In genomic region chr11:65630215-65630614, GRCh38 we compare ENCODE assay signal across 27 cellular contexts. TPM values are rescaled to one million over a fixed set of nuclear protein-coding genes. Genes with fewer than 3 reads are reported as not detected.
"Had no signal": no experiment of that assay in that cellular context is flagged by ENCODE, and none has a peak within 500 bp of the region (broad histone marks: within the 10 kb centered on the region; RNA-seq: fewer than 3 reads in every experiment).

No MANE protein-coding gene starts in this region.

- H3K27ac ChIP-seq: ascending aorta, body of pancreas, KMS-11, VCaP had no signal

- H3K4me1 ChIP-seq: ascending aorta, body of pancreas had no signal

- H3K9me3 Mint-ChIP-seq: activated CD4-positive, alpha-beta memory T cell treated with anti-CD3 and anti-CD28 coated beads, Interleukin-2, amount 10 ng/mL, durations not matched to agents 7 days and 5 days; activated CD4-positive, alpha-beta T cell treated with anti-CD3 and anti-CD28 coated beads, Interleukin-2, amount 10 ng/mL, durations not matched to agents 7 days and 5 days; activated T-cell treated with anti-CD3 and anti-CD28 coated beads, Interleukin-2, amount 50 U/mL, for 72 hours; activated T-helper 2 cell treated with anti-CD3 and anti-CD28 coated beads, Interferon-gamma antibody, Interleukin-2, Interleukin-4, amounts not matched to agents 10 μg/mL and 5 μg/mL and 100 μg/mL, durations not matched to agents 14 hours and 24 hours and 36 hours had no signal

- DNase-seq: activated CD4-positive, alpha-beta memory T cell treated with anti-CD3 and anti-CD28 coated beads, Interleukin-2, amount 10 ng/mL, durations not matched to agents 7 days and 5 days; activated CD4-positive, alpha-beta T cell treated with anti-CD3 and anti-CD28 coated beads, Interleukin-2, amount 10 ng/mL, durations not matched to agents 7 days and 5 days; activated CD4-positive, CD25-positive, alpha-beta regulatory T cell; activated gamma-delta T cell treated with Interleukin-2 at 50 U/mL for 16 hours; activated naive CD4-positive, alpha-beta T cell treated with anti-CD3 and anti-CD28 coated beads, Interleukin-2, amount 50 U/mL, for 16 hours; activated T-cell treated with anti-CD3 and anti-CD28 coated beads for 4 hours; activated T-cell treated with anti-CD3 and anti-CD28 coated beads, Interleukin-2, amount 50 U/mL, for 72 hours; amniotic stem cell; body of pancreas; NCI-H1092; NCI-H1417; NCI-H1930; NCI-H2171; NCI-H2227 treated with DMSO at 0.1 percent for 48 hours; NCI-H526 treated with DMSO at 0.1 percent for 48 hours; NK-92 treated with Interleukin-12 subunit alpha and Interleukin-12 subunit beta, amount 100 ng/mL, for 24 hours; OCI-M1; SHP77 treated with DMSO at 0.1 percent for 48 hours; T-helper 17 cell had no signal

- H3K9me3 ChIP-seq: ascending aorta, body of pancreas had no signal

- H3K4me3 Mint-ChIP-seq: activated CD4-positive, alpha-beta memory T cell treated with anti-CD3 and anti-CD28 coated beads, Interleukin-2, amount 10 ng/mL, durations not matched to agents 7 days and 5 days; activated CD4-positive, alpha-beta T cell treated with anti-CD3 and anti-CD28 coated beads, Interleukin-2, amount 10 ng/mL, durations not matched to agents 7 days and 5 days; activated T-cell treated with anti-CD3 and anti-CD28 coated beads, Interleukin-2, amount 50 U/mL, for 72 hours; T-helper 17 cell had no signal

- ATAC-seq: activated T-cell treated with anti-CD3 and anti-CD28 coated beads, Interleukin-2, amount 50 U/mL, for 72 hours; body of pancreas; Panc1; T-helper 17 cell had no signal

- H3K27me3 Mint-ChIP-seq: activated CD4-positive, alpha-beta memory T cell treated with anti-CD3 and anti-CD28 coated beads, Interleukin-2, amount 10 ng/mL, durations not matched to agents 7 days and 5 days; activated CD4-positive, alpha-beta T cell treated with anti-CD3 and anti-CD28 coated beads, Interleukin-2, amount 10 ng/mL, durations not matched to agents 7 days and 5 days; T-helper 17 cell had no signal

- H3K27ac Mint-ChIP-seq: activated CD4-positive, alpha-beta memory T cell treated with anti-CD3 and anti-CD28 coated beads, Interleukin-2, amount 10 ng/mL, durations not matched to agents 7 days and 5 days; activated CD4-positive, alpha-beta T cell treated with anti-CD3 and anti-CD28 coated beads, Interleukin-2, amount 10 ng/mL, durations not matched to agents 7 days and 5 days; activated T-cell treated with anti-CD3 and anti-CD28 coated beads, Interleukin-2, amount 50 U/mL, for 72 hours; activated T-helper 2 cell treated with anti-CD3 and anti-CD28 coated beads, Interferon-gamma antibody, Interleukin-2, Interleukin-4, amounts not matched to agents 10 μg/mL and 5 μg/mL and 100 μg/mL, durations not matched to agents 14 hours and 24 hours and 36 hours; T-helper 17 cell had no signal

- H3K9ac ChIP-seq: KMS-11 had no signal

- H3K4me3 ChIP-seq: ascending aorta, body of pancreas had no signal

- H3K4me2 ChIP-seq: KMS-11 had no signal

- H3K27me3 ChIP-seq: ascending aorta, body of pancreas had no signal

RNA-seq across cellular contexts. Expression of gene KCNK7, which starts 34.6 kb away (rescaled TPM):
- total RNA-seq: ascending aorta, MCF 10A, NCI-H460, SK-MEL-5 had no signal
